ENCODE assay signal across 16 cellular contexts in genomic region chr2:168181825-168182224, GRCh38.
DNase-seq lines count a peak whose midpoint lies in the region; ATAC-seq lines count a peak whose summit lies in the region.
"Had no signal": no experiment of that assay in that cellular context is flagged by ENCODE, and none has a peak within 500 bp of the region (broad histone marks: within the 10 kb centered on the region; RNA-seq: fewer than 3 reads in every experiment).

No MANE protein-coding gene starts in this region.

- peak; percentile 34 for DNase-seq in NCI-H345 (lab: John Stamatoyannopoulos, UW)
- DNase-seq in NCI-H345 treated with DMSO at 0.1 percent for 48 hours (lab: John Stamatoyannopoulos, UW; ENCODE audit: unreplicated experiment): no peak
- DNase-seq in NCI-H1105 (lab: John Stamatoyannopoulos, UW): peak; percentile 62
- peak; percentile 88 for DNase-seq in NCI-H748 treated with DMSO at 0.1 percent for 48 hours (lab: John Stamatoyannopoulos, UW)
- DNase-seq in natural killer cell treated with Interleukin-12 subunit alpha and Interleukin-12 subunit beta and Interleukin-15 and Interleukin-18, amount 100 ng/mL, for 72 hours (ENCODE audit: low spot score): no peak
- DNase-seq: activated CD4-positive, alpha-beta T cell treated with anti-CD3 and anti-CD28 coated beads, Interleukin-2, amount 10 ng/mL, durations not matched to agents 24 days and 14 days; activated naive CD4-positive, alpha-beta T cell treated with Interleukin-2 at 50 U/mL for 16 hours; CD8-positive, alpha-beta T cell; foreskin keratinocyte; GF-D8; stomach; uterus had no signal

- H3K9me3 Mint-ChIP-seq in natural killer cell treated with Interleukin-12 subunit alpha and Interleukin-12 subunit beta and Interleukin-15 and Interleukin-18, amount 100 ng/mL, for 72 hours: no peaks in the 10 kb centered on the region
- H3K9me3 Mint-ChIP-seq: activated CD4-positive, alpha-beta T cell treated with anti-CD3 and anti-CD28 coated beads, Interleukin-2, amount 10 ng/mL, durations not matched to agents 24 days and 14 days; CD8-positive, alpha-beta T cell had no signal

- H3K36me3 Mint-ChIP-seq in natural killer cell treated with Interleukin-12 subunit alpha and Interleukin-12 subunit beta and Interleukin-15 and Interleukin-18, amount 100 ng/mL, for 72 hours: no peaks in the 10 kb centered on the region

- no peak overlapping the region for H3K4me3 Mint-ChIP-seq in natural killer cell treated with Interleukin-12 subunit alpha and Interleukin-12 subunit beta and Interleukin-15 and Interleukin-18, amount 100 ng/mL, for 72 hours
- H3K4me3 Mint-ChIP-seq: activated CD4-positive, alpha-beta T cell treated with anti-CD3 and anti-CD28 coated beads, Interleukin-2, amount 10 ng/mL, durations not matched to agents 24 days and 14 days; CD8-positive, alpha-beta T cell had no signal

- H3K27ac Mint-ChIP-seq in natural killer cell treated with Interleukin-12 subunit alpha and Interleukin-12 subunit beta and Interleukin-15 and Interleukin-18, amount 100 ng/mL, for 72 hours: peak overlapping the region; percentile 36 to 74
- H3K27ac Mint-ChIP-seq: activated CD4-positive, alpha-beta T cell treated with anti-CD3 and anti-CD28 coated beads, Interleukin-2, amount 10 ng/mL, durations not matched to agents 24 days and 14 days; CD8-positive, alpha-beta T cell had no signal

- ATAC-seq in natural killer cell treated with Interleukin-12 subunit alpha and Interleukin-12 subunit beta and Interleukin-15 and Interleukin-18, amount 100 ng/mL, for 72 hours: no peak
- ATAC-seq in GM21825 (IDR thresholded peaks at IDR 0.05; ENCODE audit: unreplicated experiment) (no peak), HG03520 (IDR thresholded peaks at IDR 0.05; ENCODE audit: unreplicated experiment) (no peak), GM21515 (IDR thresholded peaks at IDR 0.05; ENCODE audit: unreplicated experiment) (no peak)
- ATAC-seq: CD8-positive, alpha-beta T cell; foreskin keratinocyte; Panc1 had no signal

- H3K27me3 Mint-ChIP-seq in natural killer cell treated with Interleukin-12 subunit alpha and Interleukin-12 subunit beta and Interleukin-15 and Interleukin-18, amount 100 ng/mL, for 72 hours: no peaks in the 10 kb centered on the region
- H3K27me3 Mint-ChIP-seq: activated CD4-positive, alpha-beta T cell treated with anti-CD3 and anti-CD28 coated beads, Interleukin-2, amount 10 ng/mL, durations not matched to agents 24 days and 14 days had no signal

- H3K4me1 Mint-ChIP-seq in natural killer cell treated with Interleukin-12 subunit alpha and Interleukin-12 subunit beta and Interleukin-15 and Interleukin-18, amount 100 ng/mL, for 72 hours (ENCODE audit: low read depth in 2 of 2): peaks cover 70 to 82% of the 10 kb centered on the region in 2 donors

Comparison
In these comparisons a context has a peak if more than half of its experiments do, and no peak if none do; other contexts are left out.
1. DNase-seq: peak in NCI-H345 (single experiment), NCI-H1105 (single experiment) and NCI-H748 treated with DMSO at 0.1 percent for 48 hours (single experiment); none in NCI-H345 treated with DMSO at 0.1 percent for 48 hours (single experiment) and natural killer cell treated with Interleukin-12 subunit alpha and Interleukin-12 subunit beta and Interleukin-15 and Interleukin-18, amount 100 ng/mL, for 72 hours (single experiment).